1 cellular context compared by ENCODE assay signal in the genomic region with DNA sequence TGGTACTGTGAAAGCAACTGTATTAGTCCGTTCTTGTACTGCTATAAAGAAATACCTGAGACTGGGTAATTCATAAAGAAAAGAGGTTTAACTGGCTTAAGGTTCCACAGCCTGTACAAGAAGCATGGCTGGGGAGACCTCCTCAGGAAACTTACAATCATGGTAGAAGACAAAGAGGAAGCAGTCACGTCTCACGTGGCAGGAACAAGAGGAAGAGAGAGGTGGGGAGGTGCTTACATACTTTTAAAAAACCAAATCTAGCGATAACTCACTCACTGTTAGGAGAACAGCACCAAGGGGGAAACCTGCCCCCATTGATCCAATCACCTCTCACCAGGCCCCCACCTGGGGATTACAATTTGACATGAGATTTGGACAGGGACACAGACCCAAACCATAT.
TF ChIP-seq lines count a peak whose summit lies in the region.

No MANE protein-coding gene starts in this region.

TF ChIP-seq in WTC11, 78 proteins besides CTCF, POLR2A, EP300 and RAD21 (continued from another document):
- TF ChIP-seq ELF4 (CRISPR knock-in tag; IDR thresholded peaks at IDR 0.05; ENCODE audit: low read depth) (no peak), ZBTB21 (CRISPR knock-in tag; IDR thresholded peaks at IDR 0.05; ENCODE audit: borderline replicate concordance) (no peak), GABPB1 (CRISPR knock-in tag; IDR thresholded peaks at IDR 0.05) (no peak), NFE2L1 (CRISPR knock-in tag; IDR thresholded peaks at IDR 0.05) (no peak), HMGA2 (CRISPR knock-in tag; IDR thresholded peaks at IDR 0.05) (no peak), SMAD4 (CRISPR knock-in tag; IDR thresholded peaks at IDR 0.05) (no peak)
- TF ChIP-seq, protein P1, sequence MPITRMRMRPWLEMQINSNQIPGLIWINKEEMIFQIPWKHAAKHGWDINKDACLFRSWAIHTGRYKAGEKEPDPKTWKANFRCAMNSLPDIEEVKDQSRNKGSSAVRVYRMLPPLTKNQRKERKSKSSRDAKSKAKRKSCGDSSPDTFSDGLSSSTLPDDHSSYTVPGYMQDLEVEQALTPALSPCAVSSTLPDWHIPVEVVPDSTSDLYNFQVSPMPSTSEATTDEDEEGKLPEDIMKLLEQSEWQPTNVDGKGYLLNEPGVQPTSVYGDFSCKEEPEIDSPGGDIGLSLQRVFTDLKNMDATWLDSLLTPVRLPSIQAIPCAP (CRISPR knock-in tag; IDR thresholded peaks at IDR 0.05) = no peak
